In the genomic region with DNA sequence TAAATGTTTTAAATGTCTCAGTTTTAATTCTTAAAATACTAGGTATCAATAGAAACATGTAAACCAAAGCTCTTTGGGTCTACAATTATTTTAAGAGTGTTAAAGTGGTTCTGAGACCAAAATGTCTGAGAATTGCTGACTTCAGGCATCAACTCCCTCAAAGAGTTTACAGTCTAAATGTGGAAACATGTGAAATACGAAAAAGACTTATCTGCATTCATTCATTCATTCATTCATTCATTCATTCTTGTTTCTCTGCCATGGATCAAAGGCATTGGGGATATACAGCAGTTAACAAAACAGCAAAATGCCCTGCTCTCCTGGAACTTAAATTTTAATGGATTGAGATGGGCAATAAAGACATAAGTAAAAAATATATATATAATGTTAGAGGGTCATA, we compare ENCODE assay signal across 28 cellular contexts.
"Had no signal": no experiment of that assay in that cellular context is flagged by ENCODE, and none has a peak within 500 bp of the region (broad histone marks: within the 10 kb centered on the region; RNA-seq: fewer than 3 reads in every experiment).

No MANE protein-coding gene starts in this region.

- H3K4me1 ChIP-seq: colonic mucosa, esophagus muscularis mucosa, esophagus squamous epithelium, foreskin keratinocyte, gastrocnemius medialis, gastroesophageal sphincter, heart left ventricle, heart right ventricle had no signal

- H3K27me3 Mint-ChIP-seq: dendritic cell treated with granulocyte-macrophage colony-stimulating factor and Interleukin-4, amounts not matched to agents 40 ng/mL and 50 ng/mL, for 4 days had no signal

- H3K4me3 ChIP-seq: colonic mucosa, coronary artery, dorsolateral prefrontal cortex, esophagus muscularis mucosa, esophagus squamous epithelium, gastrocnemius medialis, gastroesophageal sphincter, heart left ventricle, heart right ventricle, hepatocyte had no signal

- H3K27ac ChIP-seq: colonic mucosa, coronary artery, dorsolateral prefrontal cortex, epithelial cell of prostate, esophagus muscularis mucosa, esophagus squamous epithelium, foreskin keratinocyte, gastrocnemius medialis, gastroesophageal sphincter, heart left ventricle, heart right ventricle, hepatocyte had no signal

- H3K9me3 ChIP-seq: colonic mucosa, esophagus muscularis mucosa, esophagus squamous epithelium, gastrocnemius medialis, gastroesophageal sphincter, heart left ventricle, heart right ventricle had no signal

- DNase-seq: colonic mucosa; cortex of kidney; dorsolateral prefrontal cortex; effector CD4-positive, alpha-beta T cell; effector CD8-positive, alpha-beta T cell; effector memory CD4-positive, alpha-beta T cell; effector memory CD8-positive, alpha-beta T cell; endodermal cell; erythroblast; esophagus squamous epithelium; foreskin fibroblast; foreskin keratinocyte; foreskin melanocyte; gastrocnemius medialis; glutamatergic neuron; head of caudate nucleus; heart left ventricle; heart right ventricle had no signal

- H3K27me3 ChIP-seq: colonic mucosa, dorsolateral prefrontal cortex, esophagus muscularis mucosa, esophagus squamous epithelium, foreskin keratinocyte, gastrocnemius medialis, gastroesophageal sphincter, heart left ventricle, hepatocyte had no signal

- ATAC-seq: effector memory CD8-positive, alpha-beta T cell; esophagus mucosa; foreskin keratinocyte; gastrocnemius medialis; gastroesophageal sphincter; heart left ventricle; heart right ventricle had no signal

- H3K4me1 Mint-ChIP-seq: endodermal cell had no signal

- H3K79me2 ChIP-seq: hepatocyte had no signal

- H3K27ac Mint-ChIP-seq: dendritic cell treated with granulocyte-macrophage colony-stimulating factor and Interleukin-4, amounts not matched to agents 40 ng/mL and 50 ng/mL, for 4 days; effector memory CD8-positive, alpha-beta T cell; endodermal cell had no signal

- FAIRE-seq: colon, endometrium, endothelial cell of umbilical vein had no signal

- H3K4me3 Mint-ChIP-seq: dendritic cell treated with granulocyte-macrophage colony-stimulating factor and Interleukin-4, amounts not matched to agents 40 ng/mL and 50 ng/mL, for 4 days; effector memory CD8-positive, alpha-beta T cell; endodermal cell had no signal

- H3K36me3 ChIP-seq: colonic mucosa, esophagus muscularis mucosa, gastrocnemius medialis, gastroesophageal sphincter had no signal

- H2AFZ ChIP-seq: hepatocyte had no signal

- H3K9me3 Mint-ChIP-seq: dendritic cell treated with granulocyte-macrophage colony-stimulating factor and Interleukin-4, amounts not matched to agents 40 ng/mL and 50 ng/mL, for 4 days; effector memory CD8-positive, alpha-beta T cell; endodermal cell had no signal

- H3K4me2 ChIP-seq: hepatocyte had no signal
